In genomic region chr14:96189288-96189711, GRCh38 we compare ENCODE assay signal across 14 cellular contexts. TPM values are rescaled to one million over a fixed set of nuclear protein-coding genes. Genes with fewer than 3 reads are reported as not detected.
DNase-seq lines count a peak whose midpoint lies in the region; ATAC-seq and TF ChIP-seq lines count a peak whose summit lies in the region.
"Had no signal": no experiment of that assay in that cellular context is flagged by ENCODE, and none has a peak within 500 bp of the region (broad histone marks: within the 10 kb centered on the region; RNA-seq: fewer than 3 reads in every experiment).

No MANE protein-coding gene starts in this region.

- H3K18ac ChIP-seq in IMR-90 (ENCODE audit: low read depth, low read length) = peak overlapping the region; percentile 73

- POLR2A ChIA-PET in AG04450 (lab: Yijun Ruan, JAX) (interaction anchor here (0.6 to 1.4 kb wide), 3 partner anchors 15 to 85 kb away, joined by 4 to 7 read pairs (median 6); partner anchors contain the start of gene BDKRB2), IMR-90 (lab: Charles Lee; ENCODE audit: unreplicated experiment) (interaction anchor here (0.7 kb wide), 1 partner anchor 15 kb away, joined by 3 read pairs; the partner anchor contains the start of gene BDKRB2)

- peak overlapping the region; percentile 83 for H4K91ac ChIP-seq in IMR-90 (ENCODE audit: insufficient read depth, low read depth, low read length)

- peak overlapping the region; percentile 88 for H2BK120ac ChIP-seq in IMR-90 (ENCODE audit: low read depth, low read length)

- H3K27me3 ChIP-seq in AG04450 (ENCODE audit: control insufficient read depth, insufficient read depth, low read length) (no peaks in the 10 kb centered on the region), IMR-90 (ENCODE audit: control insufficient read depth, insufficient read depth, low read length) (no peaks in the 10 kb centered on the region), left lung (peaks cover 0 to 8% of the 10 kb centered on the region in 2 donors)
- H3K27me3 ChIP-seq: Peyer's patch had no signal

- peak overlapping the region; percentile 6 for H2AK9ac ChIP-seq in IMR-90 (replicated peaks; ENCODE audit: low read depth, low read length, poor library complexity)

- H3K36me3 ChIP-seq in IMR-90 (ENCODE audit: control insufficient read depth, insufficient read depth, low read length) = no peaks in the 10 kb centered on the region
- H3K36me3 ChIP-seq in left lung = no peaks in the 10 kb centered on the region
- H3K36me3 ChIP-seq: Peyer's patch, prostate gland had no signal

- peak overlapping the region; percentile 34 for H3K27ac ChIP-seq in AG04450 (ENCODE audit: low read depth, low read length)
- 0 out of 2 replicates have a peak overlapping the region, but pooled peaks have one; percentile 5 for H3K27ac ChIP-seq in IMR-90 (ENCODE audit: insufficient read depth, low read length)
- H3K27ac ChIP-seq in left lung = no peak overlapping the region
- H3K27ac ChIP-seq: prostate gland had no signal

- H2BK5ac ChIP-seq in IMR-90 (ENCODE audit: low read depth, low read length, poor library complexity, severe bottlenecking) = peak overlapping the region; percentile 51

- H3K14ac ChIP-seq in IMR-90 (replicated peaks; ENCODE audit: low read depth, low read length) = peak overlapping the region; percentile 70

- ATAC-seq in GM19351 (IDR thresholded peaks at IDR 0.05; ENCODE audit: unreplicated experiment) (peak; percentile 86), IMR-90 (ENCODE audit: low read depth) (peak; percentile 77), left lung (peak; percentile 79), HG02885 (IDR thresholded peaks at IDR 0.05; ENCODE audit: poor library complexity, unreplicated experiment) (no peak)
- ATAC-seq: K562 had no signal

- no peak for TF ChIP-seq CTCF in AG04450 (IDR thresholded peaks at IDR 0.05; ENCODE audit: low read depth, low read length)
- TF ChIP-seq CTCF in IMR-90 (conservative IDR thresholded peaks at IDR 0.05; ENCODE audit: low read depth, low read length) = no peak
- no peak for TF ChIP-seq CTCF in left lung (IDR thresholded peaks at IDR 0.05)

- H3K4me2 ChIP-seq in IMR-90 (ENCODE audit: low read depth, low read length) = no peak overlapping the region

- peak overlapping the region; percentile 73 for H2AFZ ChIP-seq in IMR-90 (replicated peaks; ENCODE audit: low read length, poor library complexity)

- WGBS in IMR-90 (ENCODE audit: extremely low coverage in 2 of 2, insufficient read length in 1 of 2), 2 experiments = 22% methylated on average over 5 of the region's 11 CpGs; no CpG with 5 or more reads in 1 of the 2 experiments

- no peak overlapping the region for H3K56ac ChIP-seq in IMR-90 (ENCODE audit: extremely low read depth, insufficient read depth, low read length)

- in situ Hi-C loops in IMR-90 (cut with MboI; ENCODE audit: low sequenced_read_pairs) = no loop called here

- CTCF ChIA-PET in AG04450 (lab: Charles Lee) (interaction anchor here (0.9 to 1.2 kb wide), 3 partner anchors 9 to 87 kb away, joined by 3 to 5 read pairs (median 3); no protein-coding TSS in a partner anchor), IMR-90 (lab: Yijun Ruan, JAX) (no interaction called here)

- intact Hi-C loops in IMR-90 (cut with micrococcal nuclease) = no loop called here
- intact Hi-C loops in left lung (cut with DNase I) = no loop called here

- H2AK5ac ChIP-seq in IMR-90 (ENCODE audit: low read depth, low read length) = peak overlapping the region; percentile 89

- no peaks in the 10 kb centered on the region for H4K20me1 ChIP-seq in IMR-90 (ENCODE audit: insufficient read depth, low read length)

- H3K4me3 ChIP-seq in AG04450 (ENCODE audit: low read depth, low read length) (no peak overlapping the region), IMR-90 (ENCODE audit: insufficient read depth, low read depth, low read length) (no peak overlapping the region), left lung (no peak overlapping the region)
- H3K4me3 ChIP-seq: K562, Peyer's patch, prostate gland had no signal

- H3K4me1 ChIP-seq in IMR-90 (ENCODE audit: control insufficient read depth, insufficient read depth, low read length) (peaks cover 14% of the 10 kb centered on the region), left lung (no peaks in the 10 kb centered on the region)
- H3K4me1 ChIP-seq: Peyer's patch, prostate gland had no signal

- no peak for TF ChIP-seq POLR2A in IMR-90 (IDR thresholded peaks at IDR 0.05; ENCODE audit: low read depth, low read length)

- H2BK20ac ChIP-seq in IMR-90 (ENCODE audit: low read depth, low read length) = peak overlapping the region; percentile 88

- peak overlapping the region; percentile 55 for H4K5ac ChIP-seq in IMR-90 (ENCODE audit: low read depth, low read length)

- peak; percentile 93 for DNase-seq in AG04450 (ENCODE audit: low read depth, low spot score)
- peak; percentile 97 for DNase-seq in IMR-90
- no peak for DNase-seq in left lung
- DNase-seq in activated effector memory CD4-positive, alpha-beta T cell treated with Interleukin-2 at 50 U/mL for 16 hours = no peak
- DNase-seq in effector CD8-positive, alpha-beta T cell (lab: John Stamatoyannopoulos, UW) = no peak
- no peak for DNase-seq in amygdala (lab: John Stamatoyannopoulos, UW)
- DNase-seq: AML-193, erythroblast, NCI-H2171, Peyer's patch had no signal

- H3K23ac ChIP-seq in IMR-90 (ENCODE audit: low read depth, low read length) = 0 out of 2 replicates have a peak overlapping the region, but pooled peaks have one; percentile 45

- peaks cover 10% of the 10 kb centered on the region; the same call in 1 of the 2 replicates for H3K9me1 ChIP-seq in IMR-90 (ENCODE audit: insufficient read depth, low read length)

- H4K8ac ChIP-seq in IMR-90 (ENCODE audit: low read depth in 2 of 2, low read length in 2 of 2) = peak overlapping the region; percentile 60 to 69; a peak in 3 of 4 replicates

- peak overlapping the region; percentile 91; the same call in 2 of the 3 replicates for H2BK15ac ChIP-seq in IMR-90 (ENCODE audit: low read depth, low read length)

- H3K79me1 ChIP-seq in IMR-90 (ENCODE audit: low read depth in 1 of 2, low read length in 2 of 2) = no peaks in the 10 kb centered on the region

- H3K4ac ChIP-seq in IMR-90 (ENCODE audit: low read depth, low read length) = peak overlapping the region; percentile 87

- dilution Hi-C loops in IMR-90 (cut with HindIII; ENCODE audit: low sequenced_read_pairs, unreplicated experiment) = no loop called here

- no TSS peak for BruUV-seq in IMR-90 (replicated peaks; lab: Mats Ljungman, UMichigan)

- no peak overlapping the region for H3K9ac ChIP-seq in IMR-90 (ENCODE audit: low read depth, low read length)

- TF ChIP-seq RAD21 in IMR-90 (IDR thresholded peaks at IDR 0.05; ENCODE audit: low read length) = peak; percentile 1; the same call in 1 of the 2 replicates

- no peaks in the 10 kb centered on the region; the same call in 1 of the 2 replicates for H3K9me3 ChIP-seq in AG04450 (ENCODE audit: control insufficient read depth, insufficient read depth, low read length)
- no peaks in the 10 kb centered on the region for H3K9me3 ChIP-seq in IMR-90 (ENCODE audit: control insufficient read depth, insufficient read depth, low read length)
- no peaks in the 10 kb centered on the region for H3K9me3 ChIP-seq in left lung
- H3K9me3 ChIP-seq: Peyer's patch, prostate gland had no signal

TF ChIP-seq in IMR-90, 13 proteins besides CTCF, POLR2A, EP300 and RAD21:
- TF ChIP-seq NFE2L2 (IDR thresholded peaks at IDR 0.05; ENCODE audit: low read depth, low read length) (peak; percentile 51; the same call in 1 of the 2 replicates), BHLHE40 (IDR thresholded peaks at IDR 0.05; ENCODE audit: low read depth, low read length) (peak; percentile 62), CEBPB (IDR thresholded peaks at IDR 0.05; ENCODE audit: low read depth, low read length) (no peak), FOS (IDR thresholded peaks at IDR 0.05; ENCODE audit: low read depth, low read length) (peak; percentile 83), SMC3 (IDR thresholded peaks at IDR 0.05; ENCODE audit: low read depth, low read length) (no peak; the same call in 1 of the 2 replicates), ELK1 (IDR thresholded peaks at IDR 0.05; ENCODE audit: borderline replicate concordance, low read depth, low read length) (no peak), MAFK (IDR thresholded peaks at IDR 0.05; ENCODE audit: low read depth, low read length) (peak; percentile 49; the same call in 1 of the 2 replicates), RFX5 (IDR thresholded peaks at IDR 0.05; ENCODE audit: low read depth, low read length) (no peak), MXI1 (IDR thresholded peaks at IDR 0.05; ENCODE audit: borderline replicate concordance, low read depth, low read length) (no peak), USF2 (IDR thresholded peaks at IDR 0.05; ENCODE audit: low read depth, low read length) (0 out of 2 replicates have a peak, but pooled peaks have one; percentile 6), RCOR1 (IDR thresholded peaks at IDR 0.05; ENCODE audit: insufficient replicate concordance, low read length) (peak; percentile 62), CHD1 (IDR thresholded peaks at IDR 0.05; ENCODE audit: low read depth, low read length) (no peak), MAZ (IDR thresholded peaks at IDR 0.05; ENCODE audit: borderline replicate concordance, low read depth, low read length) (0 out of 2 replicates have a peak, but pooled peaks have one; percentile 57)

RNA-seq across cellular contexts. Expression of gene BDKRB2, which starts 15.3 kb away (rescaled TPM):
- polyA plus RNA-seq in AG04450 (2011; rRNA removed) = 182 and 212 TPM in 2 replicates
- polyA minus RNA-seq in AG04450 (2011; rRNA and poly(A)+ RNA removed) = 383 and 523 TPM in 2 replicates
- 60.5 and 73.1 TPM in 2 replicates for total RNA-seq in IMR-90 (2012; rRNA removed)
- polyA plus RNA-seq in IMR-90 (2012; rRNA removed) = 52.1 and 60.9 TPM in 2 replicates
- 32.4 and 87.1 TPM in 2 replicates for polyA plus RNA-seq in IMR-90 (2012; cell fraction: cytosol; rRNA removed)
- polyA plus RNA-seq in IMR-90 (2012; cell fraction: nucleus; rRNA removed; ENCODE audit: low replicate concordance) = 63.4 and 68.9 TPM in 2 replicates
- total RNA-seq in left lung = 1 to 10 TPM in 1 of 2 donors, under 1 TPM in 1; 0.81 to 1.9 TPM
- polyA plus RNA-seq: K562 had no signal

Comparison
In these comparisons a context has a peak if more than half of its experiments do, and no peak if none do; other contexts are left out.
1. DNase-seq: peak in AG04450 (single experiment) and IMR-90 (single experiment); none in left lung (0 of 2), activated effector memory CD4-positive, alpha-beta T cell treated with Interleukin-2 at 50 U/mL for 16 hours (single experiment), effector CD8-positive, alpha-beta T cell (single experiment) and amygdala (0 of 56).
2. H3K27ac ChIP-seq: peak in AG04450 (single experiment) and IMR-90 (single experiment); none in left lung (0 of 2).
3. RNA of gene BDKRB2, which starts 15.3 kb away (total RNA-seq): 60.5 to 73.1 TPM in IMR-90; 0.81 to 1.9 TPM in left lung; every median in the first group is over 10 times any median in the second.